ENCODE assay signal across 23 cellular contexts in genomic region chr1:3921786-3922185, GRCh38. TPM values are rescaled to one million over a fixed set of nuclear protein-coding genes. Genes with fewer than 3 reads are reported as not detected.
DNase-seq lines count a peak whose midpoint lies in the region; ATAC-seq, FAIRE-seq and TF ChIP-seq lines count a peak whose summit lies in the region.
"Had no signal": no experiment of that assay in that cellular context is flagged by ENCODE, and none has a peak within 500 bp of the region (broad histone marks: within the 10 kb centered on the region; RNA-seq: fewer than 3 reads in every experiment).

No MANE protein-coding gene starts in this region.

- CTCF ChIA-PET in activated CD8-positive, alpha-beta memory T cell treated with anti-CD3 and anti-CD28 coated beads, Interleukin-2, amount 10 ng/mL, durations not matched to agents 7 days and 5 days (lab: Charles Lee) = interaction anchor here (2.3 kb wide), 1 partner anchor 10 kb away, joined by 7 read pairs; no protein-coding TSS in a partner anchor

- H3K27me3 Mint-ChIP-seq in activated CD8-positive, alpha-beta memory T cell treated with anti-CD3 and anti-CD28 coated beads, Interleukin-2, amount 10 ng/mL, durations not matched to agents 7 days and 5 days = no peaks in the 10 kb centered on the region
- H3K27me3 Mint-ChIP-seq in activated T-helper 17 cell treated with anti-CD3 and anti-CD28 coated beads, Interleukin-2, amount 50 U/mL, for 72 hours = no peaks in the 10 kb centered on the region
- H3K27me3 Mint-ChIP-seq: activated CD4-positive, alpha-beta T cell treated with anti-CD3 and anti-CD28 coated beads, Interleukin-2, amount 10 ng/mL, durations not matched to agents 7 days and 5 days had no signal

- no peak for TF ChIP-seq CTCF in spleen (IDR thresholded peaks at IDR 0.05 in 8 of 11, conservative IDR thresholded peaks at IDR 0.05 in 3 of 11)

- H3K4me1 ChIP-seq in Karpas-422 (ENCODE audit: low read length) (peaks cover 12% of the 10 kb centered on the region), spleen (no peaks in the 10 kb centered on the region)

- TF ChIP-seq POLR2A in spleen (IDR thresholded peaks at IDR 0.05) (no peak), H54 (IDR thresholded peaks at IDR 0.05; ENCODE audit: low read depth, low read length) (no peak)

- no peak for ATAC-seq in activated CD8-positive, alpha-beta memory T cell treated with anti-CD3 and anti-CD28 coated beads, Interleukin-2, amount 10 ng/mL, durations not matched to agents 7 days and 5 days
- ATAC-seq in activated T-helper 17 cell treated with anti-CD3 and anti-CD28 coated beads, Interleukin-2, amount 50 U/mL, for 72 hours (replicated peaks) = no peak
- ATAC-seq in HG02884 (IDR thresholded peaks at IDR 0.05; ENCODE audit: unreplicated experiment) (no peak), GM21576 (IDR thresholded peaks at IDR 0.05; ENCODE audit: unreplicated experiment) (no peak)
- ATAC-seq: HepG2 had no signal

- H3K4me3 ChIP-seq in Karpas-422 (ENCODE audit: low read length) = 0 out of 2 replicates have a peak overlapping the region, but pooled peaks have one; percentile 10
- H3K4me3 ChIP-seq in spleen = no peak overlapping the region
- H3K4me3 ChIP-seq: SK-N-MC had no signal

- peak overlapping the region; percentile 9 for H3K4me2 ChIP-seq in Karpas-422 (ENCODE audit: low read depth, low read length, poor library complexity, severe bottlenecking)

- no peak overlapping the region for H3K27ac ChIP-seq in Karpas-422 (ENCODE audit: low read length)
- H3K27ac ChIP-seq in spleen = no peak overlapping the region
- H3K27ac ChIP-seq: neutrophil, SK-N-MC, VCaP had no signal

- H3K4me1 Mint-ChIP-seq in activated CD8-positive, alpha-beta memory T cell treated with anti-CD3 and anti-CD28 coated beads, Interleukin-2, amount 10 ng/mL, durations not matched to agents 7 days and 5 days = peaks cover 16% of the 10 kb centered on the region
- no peaks in the 10 kb centered on the region for H3K4me1 Mint-ChIP-seq in activated T-helper 17 cell treated with anti-CD3 and anti-CD28 coated beads, Interleukin-2, amount 50 U/mL, for 72 hours

- DNase-seq in activated CD8-positive, alpha-beta memory T cell treated with anti-CD3 and anti-CD28 coated beads, Interleukin-2, amount 10 ng/mL, durations not matched to agents 7 days and 5 days = no peak
- no peak for DNase-seq in activated CD8-positive, alpha-beta memory T cell treated with anti-CD3 and anti-CD28 coated beads, Interleukin-2, amount 50 U/mL, for 48 hours
- DNase-seq in Karpas-422 (no peak), spleen (peak; percentile 15), H54 (ENCODE audit: insufficient read length, low spot score) (no peak)
- DNase-seq: activated CD4-positive, alpha-beta T cell treated with anti-CD3 and anti-CD28 coated beads, Interleukin-2, amount 10 ng/mL, durations not matched to agents 7 days and 5 days; activated naive CD8-positive, alpha-beta T cell treated with anti-CD3 and anti-CD28 coated beads, Interleukin-2, amount 50 U/mL, for 24 hours; AML-193; cerebellar nuclear complex; GF-D8; mesendoderm; NCI-H1417; NCI-H2107; substantia nigra had no signal

- H3K27me3 ChIP-seq in Karpas-422 (ENCODE audit: low read length) = no peaks in the 10 kb centered on the region
- H3K27me3 ChIP-seq in spleen (replicated peaks in 1 of 7) = peaks cover 0 to 48% (median 0%) of the 10 kb centered on the region in 7 donors

- H3K36me3 Mint-ChIP-seq in activated CD8-positive, alpha-beta memory T cell treated with anti-CD3 and anti-CD28 coated beads, Interleukin-2, amount 10 ng/mL, durations not matched to agents 7 days and 5 days = no peaks in the 10 kb centered on the region
- no peaks in the 10 kb centered on the region for H3K36me3 Mint-ChIP-seq in activated T-helper 17 cell treated with anti-CD3 and anti-CD28 coated beads, Interleukin-2, amount 50 U/mL, for 72 hours (ENCODE audit: low read depth)

- H3K79me2 ChIP-seq in Karpas-422 (ENCODE audit: low read length) = no peaks in the 10 kb centered on the region

- no peaks in the 10 kb centered on the region for H3K9me2 ChIP-seq in Karpas-422 (replicated peaks; ENCODE audit: insufficient read depth, low read length)

- H3K9me3 ChIP-seq in Karpas-422 (ENCODE audit: low read length) (no peaks in the 10 kb centered on the region), spleen (no peaks in the 10 kb centered on the region)
- H3K9me3 ChIP-seq: neutrophil had no signal

- peak overlapping the region; percentile 2 for H3K27ac Mint-ChIP-seq in activated CD8-positive, alpha-beta memory T cell treated with anti-CD3 and anti-CD28 coated beads, Interleukin-2, amount 10 ng/mL, durations not matched to agents 7 days and 5 days
- H3K27ac Mint-ChIP-seq in activated T-helper 17 cell treated with anti-CD3 and anti-CD28 coated beads, Interleukin-2, amount 50 U/mL, for 72 hours = peak overlapping the region; percentile 33
- H3K27ac Mint-ChIP-seq: activated CD4-positive, alpha-beta T cell treated with anti-CD3 and anti-CD28 coated beads, Interleukin-2, amount 10 ng/mL, durations not matched to agents 7 days and 5 days; activated naive CD8-positive, alpha-beta T cell treated with anti-CD3 and anti-CD28 coated beads, Interleukin-2, amount 50 U/mL, for 24 hours; activated T-helper 2 cell treated with anti-CD3 and anti-CD28 coated beads, Interferon-gamma antibody, Interleukin-2, Interleukin-4, amounts not matched to agents 10 μg/mL and 5 μg/mL and 100 μg/mL, durations not matched to agents 14 hours and 24 hours and 36 hours; T-helper 1 cell treated with Interleukin-12 subunit alpha and Interleukin-12 subunit beta and Interleukin-4 antibody, amounts not matched to agents 30 μg/mL and 1 μg/mL, for 36 hours had no signal

- FAIRE-seq in H54 (lab: Jason Lieb, UNC) = no peak
- FAIRE-seq: HepG2 had no signal

- H3K4me3 Mint-ChIP-seq in activated CD8-positive, alpha-beta memory T cell treated with anti-CD3 and anti-CD28 coated beads, Interleukin-2, amount 10 ng/mL, durations not matched to agents 7 days and 5 days = peak overlapping the region; percentile 45
- peak overlapping the region; percentile 40 for H3K4me3 Mint-ChIP-seq in activated T-helper 17 cell treated with anti-CD3 and anti-CD28 coated beads, Interleukin-2, amount 50 U/mL, for 72 hours
- H3K4me3 Mint-ChIP-seq: activated CD4-positive, alpha-beta T cell treated with anti-CD3 and anti-CD28 coated beads, Interleukin-2, amount 10 ng/mL, durations not matched to agents 7 days and 5 days; activated naive CD8-positive, alpha-beta T cell treated with anti-CD3 and anti-CD28 coated beads, Interleukin-2, amount 50 U/mL, for 24 hours; T-helper 1 cell treated with Interleukin-12 subunit alpha and Interleukin-12 subunit beta and Interleukin-4 antibody, amounts not matched to agents 30 μg/mL and 1 μg/mL, for 36 hours had no signal

- no peaks in the 10 kb centered on the region for H3K36me3 ChIP-seq in Karpas-422 (ENCODE audit: insufficient read depth, low read length)
- H3K36me3 ChIP-seq in spleen = no peaks in the 10 kb centered on the region
- H3K36me3 ChIP-seq: neutrophil had no signal

- no peaks in the 10 kb centered on the region for H4K20me1 ChIP-seq in Karpas-422 (ENCODE audit: insufficient read depth, low read depth, low read length)

- no peaks in the 10 kb centered on the region for H3K9me3 Mint-ChIP-seq in activated CD8-positive, alpha-beta memory T cell treated with anti-CD3 and anti-CD28 coated beads, Interleukin-2, amount 10 ng/mL, durations not matched to agents 7 days and 5 days (ENCODE audit: low read depth)
- H3K9me3 Mint-ChIP-seq in activated T-helper 17 cell treated with anti-CD3 and anti-CD28 coated beads, Interleukin-2, amount 50 U/mL, for 72 hours = no peaks in the 10 kb centered on the region
- H3K9me3 Mint-ChIP-seq: activated CD4-positive, alpha-beta T cell treated with anti-CD3 and anti-CD28 coated beads, Interleukin-2, amount 10 ng/mL, durations not matched to agents 7 days and 5 days; activated naive CD8-positive, alpha-beta T cell treated with anti-CD3 and anti-CD28 coated beads, Interleukin-2, amount 50 U/mL, for 24 hours; activated T-helper 2 cell treated with anti-CD3 and anti-CD28 coated beads, Interferon-gamma antibody, Interleukin-2, Interleukin-4, amounts not matched to agents 10 μg/mL and 5 μg/mL and 100 μg/mL, durations not matched to agents 14 hours and 24 hours and 36 hours; T-helper 1 cell treated with Interleukin-12 subunit alpha and Interleukin-12 subunit beta and Interleukin-4 antibody, amounts not matched to agents 30 μg/mL and 1 μg/mL, for 36 hours had no signal

- H3K9ac ChIP-seq in Karpas-422 (ENCODE audit: low read length) = no peak overlapping the region

- intact Hi-C loops in spleen (cut with DNase I; ENCODE audit: low total_unique reads) = no loop called here

- 62 to 79% (median 71%) methylated on average over 9 of the region's 9 CpGs for WGBS in spleen, 5 donors

- no peak overlapping the region for H2AFZ ChIP-seq in Karpas-422 (ENCODE audit: low read length)

RNA-seq across cellular contexts. Expression of gene C1orf174, which starts 21.7 kb away (rescaled TPM):
- 10 to 100 TPM; 30.0 to 35.8 TPM for total RNA-seq in activated CD8-positive, alpha-beta memory T cell treated with anti-CD3 and anti-CD28 coated beads, Interleukin-2, amount 10 ng/mL, durations not matched to agents 7 days and 5 days
- 17.4 and 25.5 TPM in 2 replicates for total RNA-seq in Karpas-422 (2014; rRNA removed; shearing (Covaris generic); ENCODE audit: low replicate concordance)
- total RNA-seq in activated T-helper 17 cell treated with anti-CD3 and anti-CD28 coated beads, Interleukin-2, amount 50 U/mL, for 72 hours = 10 to 100 TPM; 25.1 to 33.2 TPM
- 10 to 100 TPM; 19.7 to 34.5 (median 23.7) TPM for total RNA-seq in spleen
- 10 to 100 TPM; 14.9 to 24.2 (median 15.8) TPM for polyA plus RNA-seq in spleen
